Comparison of ENCODE assay signal across 9 cellular contexts in the genomic region with DNA sequence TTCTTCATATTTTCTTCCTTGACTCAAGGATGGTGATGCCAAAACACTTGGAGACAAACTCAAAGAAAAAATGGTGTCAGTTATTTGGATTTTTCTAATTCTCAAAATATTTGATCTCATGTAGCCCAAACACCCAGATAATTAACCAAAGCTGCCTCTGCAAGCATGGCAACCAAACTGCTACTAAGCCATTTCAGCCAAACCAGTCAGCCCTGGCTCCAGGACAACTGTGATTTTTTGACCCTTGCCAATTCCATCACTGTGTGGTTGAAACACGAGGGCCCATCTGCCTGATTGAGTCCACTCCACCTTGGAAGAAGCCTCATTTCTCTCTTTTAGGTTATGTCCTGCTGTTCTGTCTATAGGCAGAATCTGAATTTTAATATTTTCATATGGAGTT.
"Had no signal": no experiment of that assay in that cellular context is flagged by ENCODE, and none has a peak within 500 bp of the region (broad histone marks: within the 10 kb centered on the region; RNA-seq: fewer than 3 reads in every experiment).

No MANE protein-coding gene starts in this region.

- H3K9ac ChIP-seq: GM23248 had no signal

- H3K36me3 ChIP-seq: HAP-1 had no signal

- ATAC-seq: GM23338, HCT116 had no signal

- H3K4me2 ChIP-seq: GM23338 had no signal

- H2AFZ ChIP-seq: GM23338 had no signal

- H3K9me3 ChIP-seq: HAP-1 had no signal

- DNase-seq: GM23248, GOT3, H7, H9, HCEC 1CT, HFFc6 had no signal

- H3K4me3 ChIP-seq: GM23248, GM23338, HAP-1 had no signal
